In genomic region chr2:109172556-109173105, GRCh38 we compare ENCODE assay signal across 15 cellular contexts. TPM values are rescaled to one million over a fixed set of nuclear protein-coding genes. Genes with fewer than 3 reads are reported as not detected.
DNase-seq lines count a peak whose midpoint lies in the region; ATAC-seq and TF ChIP-seq lines count a peak whose summit lies in the region.
"Had no signal": no experiment of that assay in that cellular context is flagged by ENCODE, and none has a peak within 500 bp of the region (broad histone marks: within the 10 kb centered on the region; RNA-seq: fewer than 3 reads in every experiment).

No MANE protein-coding gene starts in this region.

- peak; percentile 13; the same call in 1 of the 3 replicates for ATAC-seq in GM23338
- ATAC-seq in left lung, result no peak
- no peak for ATAC-seq in GM21825 (IDR thresholded peaks at IDR 0.05; ENCODE audit: unreplicated experiment)
- ATAC-seq: activated naive CD8-positive, alpha-beta T cell treated with anti-CD3 and anti-CD28 coated beads, Interleukin-2, amount 50 U/mL, for 24 hours; effector memory CD8-positive, alpha-beta T cell; stimulated activated memory B cell treated with anti-CD40 and anti-IgM and Interleukin-4, amounts not matched to agents 10 μg/mL and 1 μg/mL and 100 μg/mL, for 72 hours had no signal

- H3K4me3 Mint-ChIP-seq in GM23338, result no peak overlapping the region
- H3K4me3 Mint-ChIP-seq: activated naive CD8-positive, alpha-beta T cell treated with anti-CD3 and anti-CD28 coated beads, Interleukin-2, amount 50 U/mL, for 24 hours; effector memory CD8-positive, alpha-beta T cell; stimulated activated memory B cell treated with anti-CD40 and anti-IgM and Interleukin-4, amounts not matched to agents 10 μg/mL and 1 μg/mL and 100 μg/mL, for 72 hours had no signal

- H3K79me2 ChIP-seq in GM23338 (replicated peaks; ENCODE audit: insufficient read depth), result no peaks in the 10 kb centered on the region

- no peak overlapping the region for H3K4me3 ChIP-seq in GM23338
- H3K4me3 ChIP-seq in left lung, result no peak overlapping the region
- no peak overlapping the region for H3K4me3 ChIP-seq in skin epidermis
- H3K4me3 ChIP-seq: pancreas had no signal

- H4K20me1 ChIP-seq in GM23338 (replicated peaks; ENCODE audit: insufficient read depth), result no peaks in the 10 kb centered on the region

- peaks cover 0 to 6% of the 10 kb centered on the region in 2 donors for H3K9me3 ChIP-seq in left lung
- H3K9me3 ChIP-seq: pancreas had no signal

- peaks cover 1% of the 10 kb centered on the region for H3K27me3 Mint-ChIP-seq in GM23338 (ENCODE audit: insufficient read depth, low read depth, poor library complexity)
- H3K27me3 Mint-ChIP-seq: activated naive CD8-positive, alpha-beta T cell treated with anti-CD3 and anti-CD28 coated beads, Interleukin-2, amount 50 U/mL, for 24 hours had no signal

- TF ChIP-seq CTCF in GM23338 (conservative IDR thresholded peaks at IDR 0.05; ENCODE audit: low read depth in 2 of 2) (no peak), left lung (IDR thresholded peaks at IDR 0.05) (no peak)

- H3K4me1 Mint-ChIP-seq in GM23338, result peaks cover 30% of the 10 kb centered on the region
- H3K4me1 Mint-ChIP-seq: stimulated activated memory B cell treated with anti-CD40 and anti-IgM and Interleukin-4, amounts not matched to agents 10 μg/mL and 1 μg/mL and 100 μg/mL, for 72 hours had no signal

- intact Hi-C loops in left lung (cut with DNase I), result loop anchor here in 1 of 2 donors (10.0 kb wide), 1 partner anchor 62 kb away; no protein-coding TSS in a partner anchor

- H3K9me3 Mint-ChIP-seq in GM23338, result 0 out of 3 replicates have a peak, but pooled peaks cover 4% of the 10 kb centered on the region
- H3K9me3 Mint-ChIP-seq: effector memory CD8-positive, alpha-beta T cell; stimulated activated memory B cell treated with anti-CD40 and anti-IgM and Interleukin-4, amounts not matched to agents 10 μg/mL and 1 μg/mL and 100 μg/mL, for 72 hours had no signal

- H2AFZ ChIP-seq in GM23338, result peak overlapping the region; percentile 80; the same call in 1 of the 2 replicates

- no peaks in the 10 kb centered on the region for H3K36me3 ChIP-seq in GM23338 (ENCODE audit: insufficient read depth)
- H3K36me3 ChIP-seq in left lung, result no peaks in the 10 kb centered on the region
- H3K36me3 ChIP-seq: pancreas had no signal

- H3K4me1 ChIP-seq in GM23338 (ENCODE audit: insufficient read depth) (peaks cover 8% of the 10 kb centered on the region), left lung (peaks cover 41 to 43% of the 10 kb centered on the region in 2 donors)
- H3K4me1 ChIP-seq: pancreas had no signal

- no peak overlapping the region for H3K27ac Mint-ChIP-seq in GM23338
- H3K27ac Mint-ChIP-seq: activated naive CD8-positive, alpha-beta T cell treated with anti-CD3 and anti-CD28 coated beads, Interleukin-2, amount 50 U/mL, for 24 hours; effector memory CD8-positive, alpha-beta T cell; stimulated activated memory B cell treated with anti-CD40 and anti-IgM and Interleukin-4, amounts not matched to agents 10 μg/mL and 1 μg/mL and 100 μg/mL, for 72 hours had no signal

- no peak overlapping the region for H3K27ac ChIP-seq in GM23338 (ENCODE audit: low read depth)
- H3K27ac ChIP-seq in left lung, result peak overlapping the region; percentile 66 to 73
- peak overlapping the region in 15 of 21 experiments; percentile 30 to 81 (median 64) for H3K27ac ChIP-seq in skin epidermis

- H3K9me2 ChIP-seq in GM23338 (ENCODE audit: insufficient read depth), result no peaks in the 10 kb centered on the region

- no peaks in the 10 kb centered on the region for H3F3A ChIP-seq in GM23338 (replicated peaks; ENCODE audit: low read depth)

- H3K27me3 ChIP-seq in GM23338 (ENCODE audit: insufficient read depth) (no peaks in the 10 kb centered on the region), left lung (no peaks in the 10 kb centered on the region)
- H3K27me3 ChIP-seq: pancreas had no signal

- DNase-seq in GM23338 (ENCODE audit: low spot score) (no peak), astrocyte of the hippocampus (ENCODE audit: low read depth, low spot score) (peak; percentile 42), left lung (no peak), superior temporal gyrus (ENCODE audit: extremely low spot score) (no peak), HT-29 (ENCODE audit: low spot score) (no peak)
- no peak for DNase-seq in activated effector memory CD4-positive, alpha-beta T cell treated with Interleukin-2 at 50 U/mL for 16 hours
- DNase-seq: activated naive CD8-positive, alpha-beta T cell treated with anti-CD3 and anti-CD28 coated beads, Interleukin-2, amount 50 U/mL, for 24 hours; CD4-positive, CD25-positive, alpha-beta regulatory T cell; effector memory CD8-positive, alpha-beta T cell; pancreas; RPMI8226; stimulated activated CD4-positive, alpha-beta T cell treated with anti-CD3 and anti-CD28 coated beads, Interleukin-2, amount 100 ng/mL, for 24 hours had no signal

- H3K4me2 ChIP-seq in GM23338, result no peak overlapping the region

- no peaks in the 10 kb centered on the region; the same call in 2 of the 3 replicates for H3K36me3 Mint-ChIP-seq in GM23338 (ENCODE audit: low read depth)
- H3K36me3 Mint-ChIP-seq: CD4-positive, CD25-positive, alpha-beta regulatory T cell; stimulated activated memory B cell treated with anti-CD40 and anti-IgM and Interleukin-4, amounts not matched to agents 10 μg/mL and 1 μg/mL and 100 μg/mL, for 72 hours had no signal

TF ChIP-seq in GM23338, 12 proteins besides CTCF, POLR2A, EP300 and RAD21 (continues in another document):
- TF ChIP-seq ZNF462 (CRISPR knock-in tag; IDR thresholded peaks at IDR 0.05) (no peak), ZNF114 (CRISPR knock-in tag; IDR thresholded peaks at IDR 0.05) (no peak), ETS1 (IDR thresholded peaks at IDR 0.05) (no peak)

RNA-seq across cellular contexts. Expression of gene SH3RF3, which starts 43.6 kb away (rescaled TPM):
- 0.63 and 1.2 TPM in 2 replicates for total RNA-seq in GM23338 (2014; rRNA removed; shearing (Covaris generic))
- 0.11 and 0.16 TPM in 2 replicates for polyA plus RNA-seq in GM23338 (2016; fragmentation: Nextera tagmentation; extraction: Ambion mirVana)
- total RNA-seq in left lung, result 10 to 100 TPM in 1 of 2 donors, 1 to 10 TPM in 1; 7.6 to 11.1 TPM
- 0.05 and 0.16 TPM in 2 replicates for total RNA-seq in HT-29 (2014; rRNA removed; shearing (Covaris generic))
